In genomic region chr14:54702014-54702491, GRCh38 we compare ENCODE assay signal across 19 cellular contexts.
"Had no signal": no experiment of that assay in that cellular context is flagged by ENCODE, and none has a peak within 500 bp of the region (broad histone marks: within the 10 kb centered on the region; RNA-seq: fewer than 3 reads in every experiment).

No MANE protein-coding gene starts in this region.

- H3K27ac Mint-ChIP-seq: natural killer cell treated with Interleukin-12 subunit alpha and Interleukin-12 subunit beta and Interleukin-15 and Interleukin-18, amount 100 ng/mL, for 72 hours had no signal

- H2AFZ ChIP-seq: hepatocyte, parathyroid adenoma had no signal

- H3K36me3 ChIP-seq: prostate gland had no signal

- H3K79me2 ChIP-seq: parathyroid adenoma had no signal

- H3K36me3 Mint-ChIP-seq: natural killer cell treated with Interleukin-12 subunit alpha and Interleukin-12 subunit beta and Interleukin-15 and Interleukin-18, amount 100 ng/mL, for 72 hours had no signal

- H3K4me3 Mint-ChIP-seq: natural killer cell treated with Interleukin-12 subunit alpha and Interleukin-12 subunit beta and Interleukin-15 and Interleukin-18, amount 100 ng/mL, for 72 hours had no signal

- H3K9ac ChIP-seq: parathyroid adenoma had no signal

- H3K9me3 ChIP-seq: gastroesophageal sphincter, lower lobe of right lung, prostate gland had no signal

- H3K27me3 ChIP-seq: gastroesophageal sphincter, hepatocyte had no signal

- ATAC-seq: esophagus mucosa; gastroesophageal sphincter; left colon; lower lobe of right lung; natural killer cell treated with Interleukin-12 subunit alpha and Interleukin-12 subunit beta and Interleukin-15 and Interleukin-18, amount 100 ng/mL, for 72 hours had no signal

- H3K4me2 ChIP-seq: hepatocyte, smooth muscle cell had no signal

- H3K27ac ChIP-seq: gastroesophageal sphincter, hepatocyte, lower lobe of right lung, parathyroid adenoma, prostate gland had no signal

- H3K9me3 Mint-ChIP-seq: natural killer cell treated with Interleukin-12 subunit alpha and Interleukin-12 subunit beta and Interleukin-15 and Interleukin-18, amount 100 ng/mL, for 72 hours had no signal

- H3K4me1 ChIP-seq: prostate gland had no signal

- DNase-seq: effector memory CD4-positive, alpha-beta T cell; glutamatergic neuron; kidney; left colon; lower lobe of right lung; mesenchymal stem cell; midbrain; occipital lobe; retina; stimulated activated CD4-positive, alpha-beta T cell treated with anti-CD3 and anti-CD28 coated beads, Interleukin-2, amount 100 ng/mL, for 48 hours; stimulated activated naive CD4-positive, alpha-beta T cell treated with Interleukin-2 at 50 U/mL for 16 hours; trophoblast cell had no signal

- H3K4me3 ChIP-seq: gastroesophageal sphincter, hepatocyte, lower lobe of right lung, prostate gland, smooth muscle cell had no signal
